Comparison of ENCODE assay signal across 1 cellular context in genomic region chr22:30969532-30970355, GRCh38.
TF ChIP-seq lines count a peak whose summit lies in the region.

No MANE protein-coding gene starts in this region.

TF ChIP-seq in SK-N-SH, 30 proteins besides CTCF, POLR2A, EP300 and RAD21 (continued from another document):
- no peak for TF ChIP-seq NFIC (IDR thresholded peaks at IDR 0.05; ENCODE audit: borderline replicate concordance)
- TF ChIP-seq GABPA (IDR thresholded peaks at IDR 0.05; ENCODE audit: low read depth) = peak; percentile 56
- no peak for TF ChIP-seq IRF3 (IDR thresholded peaks at IDR 0.05; ENCODE audit: low read depth, low read length)
- no peak for TF ChIP-seq MEF2A (IDR thresholded peaks at IDR 0.05; ENCODE audit: borderline replicate concordance, low read depth)
- no peak for TF ChIP-seq YY1 (IDR thresholded peaks at IDR 0.05; ENCODE audit: low read depth)
